18 cellular contexts compared by ENCODE assay signal in genomic region chr19:40103600-40103999, GRCh38. TPM values are rescaled to one million over a fixed set of nuclear protein-coding genes. Genes with fewer than 3 reads are reported as not detected.
A peak's percentile ranks its signal among the peaks of the same experiment; 100 is the strongest.
DNase-seq lines count a peak whose midpoint lies in the region; ATAC-seq, FAIRE-seq and TF ChIP-seq lines count a peak whose summit lies in the region.
"Had no signal": no experiment of that assay in that cellular context is flagged by ENCODE, and none has a peak within 500 bp of the region (broad histone marks: within the 10 kb centered on the region; RNA-seq: fewer than 3 reads in every experiment).

No MANE protein-coding gene starts in this region.

- H3K4me1 ChIP-seq in A549 (no peaks in the 10 kb centered on the region), HEK293 (ENCODE audit: control insufficient read depth, insufficient read depth, low read length) (no peaks in the 10 kb centered on the region)
- H3K4me1 ChIP-seq: BE2C, BLaER1 had no signal

- no peaks in the 10 kb centered on the region; a peak in 1 of 3 replicates for H3K36me3 ChIP-seq in HEK293 (ENCODE audit: control insufficient read depth in 2 of 2, insufficient read depth in 1 of 2, low read length in 2 of 2)
- H3K36me3 ChIP-seq: BE2C, BLaER1 had no signal

- no peak for TF ChIP-seq POLR2A in A549 (IDR thresholded peaks at IDR 0.05; ENCODE audit: low read length)

- DNase-seq in A549 (ENCODE audit: low read depth in 1 of 2, low spot score in 1 of 2) (no peak), urothelium cell line (ENCODE audit: low spot score) (no peak), DMS79 (lab: John Stamatoyannopoulos, UW) (no peak), DMS153 (lab: John Stamatoyannopoulos, UW) (no peak)
- DNase-seq: ACHN; BE2C; C1 segment of cervical spinal cord; CD4-positive, alpha-beta memory T cell; CD4-positive, CD25-positive, alpha-beta regulatory T cell; CD8-positive, alpha-beta memory T cell; COR-L47; DMS 273 treated with DMSO at 0.1 percent for 48 hours; GF-D8 had no signal

- 55% methylated on average over 4 of the region's 4 CpGs for whole genome bisulfite sequencing in A549 (ENCODE audit: missing lambda C conversion rate)

- ATAC-seq in A549, result no peak

- no peak for TF ChIP-seq EP300 in A549 (IDR thresholded peaks at IDR 0.05)

- no peak overlapping the region for H3K27ac ChIP-seq in A549
- H3K27ac ChIP-seq in HEK293 (ENCODE audit: extremely low read depth, low read depth, low read length), result no peak overlapping the region
- H3K27ac ChIP-seq: 22Rv1, BLaER1 had no signal

- FAIRE-seq in A549 (lab: Jason Lieb, UNC), result no peak
- peak; percentile 5 for FAIRE-seq in urothelium cell line (lab: Jason Lieb, UNC)
- FAIRE-seq: G401.6, GM12891 had no signal

- POLR2A ChIA-PET in A549 (lab: Yijun Ruan, JAX), result interaction anchor here (0.7 kb wide), 1 partner anchor 19 kb away, joined by 4 read pairs; no protein-coding TSS in a partner anchor
- POLR2A ChIA-PET in HEK293 (lab: Yijun Ruan, JAX), result interaction anchor here (1.2 kb wide), 1 partner anchor 67 kb away, joined by 4 read pairs; no protein-coding TSS in a partner anchor

- no peak overlapping the region for H3K4me3 ChIP-seq in A549
- no peak overlapping the region for H3K4me3 ChIP-seq in HEK293 (ENCODE audit: low read depth, low read length)
- H3K4me3 ChIP-seq: BLaER1 had no signal

- no peak overlapping the region for H3K4me2 ChIP-seq in A549
- H3K4me2 ChIP-seq: BLaER1 had no signal

- CTCF ChIA-PET in A549 (lab: Yijun Ruan, JAX), result interaction anchor here (0.6 to 1.0 kb wide), 6 partner anchors 10 to 409 kb away, joined by 3 to 4 read pairs (median 3); no protein-coding TSS in a partner anchor
- CTCF ChIA-PET in HEK293 (lab: Yijun Ruan, JAX), result interaction anchor here (0.7 kb wide), 1 partner anchor 319 kb away, joined by 6 read pairs; no protein-coding TSS in a partner anchor

- TF ChIP-seq CTCF in A549 (IDR thresholded peaks at IDR 0.05) (no peak), HEK293 (tag by site-specific recombination; IDR thresholded peaks at IDR 0.05) (no peak)

- H3K9me3 ChIP-seq in A549 (no peaks in the 10 kb centered on the region), HEK293 (ENCODE audit: control insufficient read depth, insufficient read depth, low read depth, low read length) (peaks cover 6% of the 10 kb centered on the region)
- H3K9me3 ChIP-seq: BE2C had no signal

- TF ChIP-seq RAD21 in A549 (conservative IDR thresholded peaks at IDR 0.05 in 1 of 2, IDR thresholded peaks at IDR 0.05 in 1 of 2), result no peak

TF ChIP-seq in A549, 52 proteins besides CTCF, POLR2A, EP300 and RAD21:
- no peak for TF ChIP-seq ELK1 (IDR thresholded peaks at IDR 0.05; ENCODE audit: low read depth, low read length)
- TF ChIP-seq ZC3H11A (IDR thresholded peaks at IDR 0.05), result peak; percentile 99
- no peak for TF ChIP-seq TP53 (CRISPR knock-in tag; IDR thresholded peaks at IDR 0.05)
- TF ChIP-seq KDM5A (IDR thresholded peaks at IDR 0.05), result no peak
- TF ChIP-seq REST (IDR thresholded peaks at IDR 0.05), result no peak
- TF ChIP-seq CHD2 (IDR thresholded peaks at IDR 0.05; ENCODE audit: low read length, partially characterized antibody), result no peak

TF ChIP-seq in HEK293, 187 proteins besides CTCF, POLR2A, EP300 and RAD21 (continues in another document):
- no peak for TF ChIP-seq ZNF610 (tag by site-specific recombination; IDR thresholded peaks at IDR 0.05; ENCODE audit: borderline replicate concordance)
- no peak for TF ChIP-seq ZNF548 (tag by site-specific recombination; IDR thresholded peaks at IDR 0.05)
- no peak for TF ChIP-seq TRIM28 (IDR thresholded peaks at IDR 0.05; ENCODE audit: borderline replicate concordance, low read length)
- no peak for TF ChIP-seq SP2 (tag by site-specific recombination; IDR thresholded peaks at IDR 0.05)
- peak; percentile 49; the same call in 1 of the 2 replicates for TF ChIP-seq HIC1 (tag by site-specific recombination; IDR thresholded peaks at IDR 0.05)
- no peak for TF ChIP-seq ZSCAN18 (tag by site-specific recombination; IDR thresholded peaks at IDR 0.05)
- TF ChIP-seq ZNF274 (IDR thresholded peaks at IDR 0.05; ENCODE audit: low read length), result no peak
- TF ChIP-seq ZNF274 (tag by site-specific recombination; IDR thresholded peaks at IDR 0.05; ENCODE audit: borderline replicate concordance), result no peak
- no peak for TF ChIP-seq ZNF837 (tag by site-specific recombination; IDR thresholded peaks at IDR 0.05)
- TF ChIP-seq ZNF449 (tag by site-specific recombination; IDR thresholded peaks at IDR 0.05), result no peak
- TF ChIP-seq ZNF785 (tag by site-specific recombination; IDR thresholded peaks at IDR 0.05), result no peak
- TF ChIP-seq ZNF792 (tag by site-specific recombination; IDR thresholded peaks at IDR 0.05), result no peak
- no peak for TF ChIP-seq ZNF585B (tag by site-specific recombination; IDR thresholded peaks at IDR 0.05)
- no peak for TF ChIP-seq ZNF211 (tag by site-specific recombination; IDR thresholded peaks at IDR 0.05; ENCODE audit: low read depth)
- no peak for TF ChIP-seq ZNF157 (tag by site-specific recombination; IDR thresholded peaks at IDR 0.05)
- TF ChIP-seq ZNF707 (tag by site-specific recombination; IDR thresholded peaks at IDR 0.05), result no peak
- no peak for TF ChIP-seq ZNF24 (tag by site-specific recombination; IDR thresholded peaks at IDR 0.05)
- 0 out of 2 replicates have a peak, but pooled peaks have one; percentile 49 for TF ChIP-seq ZNF23 (tag by site-specific recombination; IDR thresholded peaks at IDR 0.05; ENCODE audit: borderline replicate concordance)
- TF ChIP-seq ZNF600 (tag by site-specific recombination; IDR thresholded peaks at IDR 0.05), result no peak
- no peak for TF ChIP-seq ZBTB48 (tag by site-specific recombination; IDR thresholded peaks at IDR 0.05)
- TF ChIP-seq ZFP41 (tag by site-specific recombination; IDR thresholded peaks at IDR 0.05; ENCODE audit: borderline replicate concordance), result no peak
- TF ChIP-seq ZBTB8A (tag by site-specific recombination; IDR thresholded peaks at IDR 0.05), result peak; percentile 91
- peak; percentile 71; the same call in 1 of the 2 replicates for TF ChIP-seq ZBTB1 (tag by site-specific recombination; IDR thresholded peaks at IDR 0.05)
- TF ChIP-seq ZNF184 (tag by site-specific recombination; IDR thresholded peaks at IDR 0.05), result no peak
- 0 out of 2 replicates have a peak, but pooled peaks have one; percentile 82 for TF ChIP-seq ZNF155 (tag by site-specific recombination; IDR thresholded peaks at IDR 0.05)
- no peak for TF ChIP-seq ZSCAN30 (tag by site-specific recombination; IDR thresholded peaks at IDR 0.05)
- no peak for TF ChIP-seq ZNF37A (tag by site-specific recombination; IDR thresholded peaks at IDR 0.05)
- TF ChIP-seq ZBTB7A (tag by site-specific recombination; IDR thresholded peaks at IDR 0.05; ENCODE audit: low read depth), result no peak

RNA-seq across cellular contexts. Expression of gene ZNF780A, which starts 12.9 kb away (rescaled TPM):
- 39.3 and 48.1 TPM in 2 replicates for polyA plus RNA-seq in A549 (2011; rRNA removed)
- polyA plus RNA-seq in A549 (2012; cell fraction: cytosol; rRNA removed), result 18.2 and 22.6 TPM in 2 replicates
- 5.3 and 11.4 TPM in 2 replicates for polyA plus RNA-seq in A549 (2012; cell fraction: nucleus; rRNA removed)
- 32.8 to 37.9 TPM (median 35.4 TPM) in 3 replicates for polyA plus RNA-seq in A549 (2017; fragmentation: RNase III; extraction: RNeasy Plus Mini Kit Qiagen cat#74134 plus additional on column Dnase treatment)
- polyA minus RNA-seq in A549 (2011; rRNA and poly(A)+ RNA removed), result 22.7 and 40.3 TPM in 2 replicates

RNA-seq across cellular contexts. Expression of gene ZNF780B, which starts 47.6 kb away (rescaled TPM):
- polyA plus RNA-seq in A549 (2011; rRNA removed) (10.0 and 15.7 TPM in 2 replicates), A549 (2017; fragmentation: RNase III; extraction: RNeasy Plus Mini Kit Qiagen cat#74134 plus additional on column Dnase treatment) (7.1 to 10.3 TPM (median 8.7 TPM) in 3 replicates)
- 2.7 and 3.7 TPM in 2 replicates for polyA plus RNA-seq in A549 (2012; cell fraction: cytosol; rRNA removed)
- 1.8 and 3.1 TPM in 2 replicates for polyA plus RNA-seq in A549 (2012; cell fraction: nucleus; rRNA removed)
- polyA minus RNA-seq in A549 (2011; rRNA and poly(A)+ RNA removed), result 21.9 and 27.0 TPM in 2 replicates

Comparison
In these comparisons a context has a peak if more than half of its experiments do, and no peak if none do; other contexts are left out.
1. Of the 5 proteins assayed by ChIP-seq in both HEK293 and A549: peak only in HEK293: REST and ZNF302; only in A549: none; in both: none; in neither: 3.